Comparison of ENCODE assay signal across 20 cellular contexts in genomic region chr20:5821627-5822215, GRCh38.
A peak's percentile ranks its signal among the peaks of the same experiment; 100 is the strongest.
DNase-seq lines count a peak whose midpoint lies in the region; ATAC-seq, FAIRE-seq and TF ChIP-seq lines count a peak whose summit lies in the region.
"Had no signal": no experiment of that assay in that cellular context is flagged by ENCODE, and none has a peak within 500 bp of the region (broad histone marks: within the 10 kb centered on the region; RNA-seq: fewer than 3 reads in every experiment).

No MANE protein-coding gene starts in this region.

- CTCF ChIA-PET in HepG2 (lab: Yijun Ruan, JAX; ENCODE audit: low intra/inter-chr PET ratio, low total read pairs) = no interaction called here

- H3K9me3 ChIP-seq in BLaER1 treated with 17β-estradiol and CSF1 and Interleukin-3, amounts not matched to agents 10 nM and 100 nM (replicated peaks in 1 of 11) = 0 out of 22 replicates have a peak, but pooled peaks cover 0 to under 1% (median 0%) of the 10 kb centered on the region in 11 experiments
- no peaks in the 10 kb centered on the region for H3K9me3 ChIP-seq in body of pancreas
- no peaks in the 10 kb centered on the region for H3K9me3 ChIP-seq in HepG2 (ENCODE audit: low read length)
- H3K9me3 ChIP-seq in esophagus muscularis mucosa = no peaks in the 10 kb centered on the region
- H3K9me3 ChIP-seq: breast epithelium, MG63, tibial artery had no signal

- H3K27me3 ChIP-seq in BLaER1 treated with 17β-estradiol and CSF1 and Interleukin-3, amounts not matched to agents 10 nM and 100 nM = no peaks in the 10 kb centered on the region
- H3K27me3 ChIP-seq in body of pancreas (no peaks in the 10 kb centered on the region), HepG2 (ENCODE audit: control insufficient read depth in 1 of 2, insufficient read depth in 2 of 2, low read length in 2 of 2) (no peaks in the 10 kb centered on the region), esophagus muscularis mucosa (no peaks in the 10 kb centered on the region)
- H3K27me3 ChIP-seq: breast epithelium, MG63, tibial artery had no signal

- no peak overlapping the region for H2AFZ ChIP-seq in HepG2 (ENCODE audit: low read length)

- H3K27ac ChIP-seq in BLaER1 treated with 17β-estradiol and CSF1 and Interleukin-3, amounts not matched to agents 10 nM and 100 nM = peak overlapping the region in 4 of 11 experiments; percentile 52 to 75 (median 61); a peak in 9 of 22 replicates
- peak overlapping the region; percentile 29 to 63 (median 52) for H3K27ac ChIP-seq in body of pancreas
- H3K27ac ChIP-seq in HepG2 (ENCODE audit: extremely low read length, insufficient read depth, low read length) = peak overlapping the region; percentile 73
- H3K27ac ChIP-seq in esophagus muscularis mucosa (replicated peaks in 1 of 4) = no peak overlapping the region
- H3K27ac ChIP-seq: breast epithelium, tibial artery had no signal

- BruUV-seq in HepG2 (replicated peaks; lab: Mats Ljungman, UMichigan) = no TSS peak

- H3K4me2 ChIP-seq in BLaER1 treated with 17β-estradiol and CSF1 and Interleukin-3, amounts not matched to agents 10 nM and 100 nM = peak overlapping the region in 8 of 11 experiments; percentile 9 to 86 (median 74); a peak in 12 of 22 replicates
- peak overlapping the region; percentile 69 for H3K4me2 ChIP-seq in HepG2 (ENCODE audit: low read depth, low read length)

- intact Hi-C loops in body of pancreas (cut with DNase I) = no loop called here
- intact Hi-C loops in HepG2 (cut with micrococcal nuclease; ENCODE audit: unreplicated experiment) = loop anchor here (1.0 to 2.0 kb wide), 2 partner anchors 17 to 39 kb away; no protein-coding TSS in a partner anchor
- intact Hi-C loops in esophagus muscularis mucosa (cut with DNase I) = no loop called here

- 0 out of 22 replicates have a peak, but pooled peaks cover 0 to 5% (median 0%) of the 10 kb centered on the region in 11 experiments for H4K20me1 ChIP-seq in BLaER1 treated with 17β-estradiol and CSF1 and Interleukin-3, amounts not matched to agents 10 nM and 100 nM
- H4K20me1 ChIP-seq in HepG2 (ENCODE audit: insufficient read depth, low read length) = no peaks in the 10 kb centered on the region

- H3K9ac ChIP-seq in BLaER1 treated with 17β-estradiol and CSF1 and Interleukin-3, amounts not matched to agents 10 nM and 100 nM = 0 out of 22 replicates have a peak overlapping the region, but pooled peaks of 1 of the 11 experiments have one; percentile 18
- peak overlapping the region; percentile 35; the same call in 1 of the 2 replicates for H3K9ac ChIP-seq in HepG2 (ENCODE audit: insufficient read depth, low read depth, low read length)

- in situ Hi-C loops in HepG2 (cut with HindIII; ENCODE audit: extremely low pct_ligation_motif_present, low pct_unique_long_range_greater_than_20kb) = no loop called here

- TF ChIP-seq POLR2A in body of pancreas (IDR thresholded peaks at IDR 0.05) (no peak), HepG2 (IDR thresholded peaks at IDR 0.05; ENCODE audit: insufficient read depth in 1 of 2, low read depth in 2 of 2, low read length in 2 of 2) (peak; percentile 53 to 54; a peak in 2 of 4 replicates), esophagus muscularis mucosa (IDR thresholded peaks at IDR 0.05; ENCODE audit: low read depth) (no peak)

- peaks cover 0 to 28% (median 12%) of the 10 kb centered on the region in 11 experiments; a peak in 10 of 22 replicates for H3K36me3 ChIP-seq in BLaER1 treated with 17β-estradiol and CSF1 and Interleukin-3, amounts not matched to agents 10 nM and 100 nM
- H3K36me3 ChIP-seq in body of pancreas (replicated peaks in 1 of 2; ENCODE audit: insufficient read depth in 1 of 2, low read depth in 2 of 2) (no peaks in the 10 kb centered on the region), HepG2 (replicated peaks in 1 of 2; ENCODE audit: control insufficient read depth in 1 of 2, insufficient read depth in 2 of 2, low read length in 2 of 2) (no peaks in the 10 kb centered on the region), esophagus muscularis mucosa (no peaks in the 10 kb centered on the region)
- H3K36me3 ChIP-seq: breast epithelium, MG63, tibial artery had no signal

- ATAC-seq in body of pancreas = peak; percentile 64
- ATAC-seq in HepG2 = peak; percentile 79

- DNase-seq in HuH-7 (ENCODE audit: low spot score) = peak; percentile 66
- peak; percentile 35 to 74 (median 64) for DNase-seq in body of pancreas
- DNase-seq in HepG2 (ENCODE audit: low spot score) = peak; percentile 93
- no peak for DNase-seq in COLO829 (ENCODE audit: low spot score)
- no peak for DNase-seq in T-helper 2 cell
- no peak for DNase-seq in activated naive CD4-positive, alpha-beta T cell treated with anti-CD3 and anti-CD28 coated beads, Interleukin-2, amount 50 U/mL, for 16 hours
- no peak for DNase-seq in esophagus muscularis mucosa (ENCODE audit: extremely low spot score)
- DNase-seq: activated CD8-positive, alpha-beta memory T cell treated with anti-CD3 and anti-CD28 coated beads, Interleukin-2, amount 50 U/mL, for 4 hours; dermis blood vessel endothelial cell; DMS79 treated with DMSO at 0.1 percent for 48 hours; kidney; mesendoderm; MG63; naive thymus-derived CD4-positive, alpha-beta T cell; NCI-H1694 treated with DMSO at 0.1 percent for 48 hours; T-helper 1 cell; tibial artery had no signal

- H3K4me1 ChIP-seq in BLaER1 treated with 17β-estradiol and CSF1 and Interleukin-3, amounts not matched to agents 10 nM and 100 nM = peaks cover 23 to 40% (median 31%) of the 10 kb centered on the region in 10 experiments
- H3K4me1 ChIP-seq in body of pancreas (peaks cover 14% of the 10 kb centered on the region), HepG2 (ENCODE audit: insufficient read depth, low read length) (peaks cover 71% of the 10 kb centered on the region), esophagus muscularis mucosa (peaks cover 9 to 16% (median 12%) of the 10 kb centered on the region in 4 donors)
- H3K4me1 ChIP-seq: breast epithelium, tibial artery had no signal

- no peak overlapping the region for H3K4me3 ChIP-seq in BLaER1 treated with 17β-estradiol and CSF1 and Interleukin-3, amounts not matched to agents 10 nM and 100 nM
- no peak overlapping the region for H3K4me3 ChIP-seq in body of pancreas
- peak overlapping the region in 1 of 3 experiments; percentile 20; a peak in 1 of 6 replicates for H3K4me3 ChIP-seq in HepG2 (replicated peaks in 1 of 3; ENCODE audit: insufficient read depth in 1 of 3, low read depth in 2 of 3, low read length in 3 of 3)
- no peak overlapping the region for H3K4me3 ChIP-seq in esophagus muscularis mucosa
- H3K4me3 ChIP-seq: breast epithelium, MG63, tibial artery had no signal

- TF ChIP-seq RAD21 in HepG2 (CRISPR knock-in tag; IDR thresholded peaks at IDR 0.05) = 0 out of 2 replicates have a peak, but pooled peaks have one; percentile 9

- TF ChIP-seq EP300 in HepG2 (IDR thresholded peaks at IDR 0.05; ENCODE audit: low read depth in 2 of 2, low read length in 2 of 2) = peak; percentile 16 to 77; a peak in 2 of 4 replicates
- TF ChIP-seq EP300 in HepG2 (CRISPR knock-in tag; IDR thresholded peaks at IDR 0.05; ENCODE audit: borderline replicate concordance) = 0 out of 2 replicates have a peak, but pooled peaks have one; percentile 43
- TF ChIP-seq EP300 in esophagus muscularis mucosa (IDR thresholded peaks at IDR 0.05) = no peak

- 17 to 27% methylated on average over 4 of the region's 4 CpGs for WGBS in body of pancreas, 2 donors
- WGBS in HepG2 (ENCODE audit: low lambda C conversion rate) = 0% methylated on average over 4 of the region's 4 CpGs
- WGBS in esophagus muscularis mucosa = 81% methylated on average over 4 of the region's 4 CpGs

- FAIRE-seq in HepG2 (lab: Jason Lieb, UNC) = peak; percentile 80
- FAIRE-seq: frontal cortex, kidney had no signal

- POLR2A ChIA-PET in HepG2 (lab: Yijun Ruan, JAX) = interaction anchor here (0.7 to 2.0 kb wide), 7 partner anchors 8 to 42 kb away, joined by 3 to 16 read pairs (median 4); no protein-coding TSS in a partner anchor

- H3K79me2 ChIP-seq in HepG2 (ENCODE audit: insufficient read depth, low read length) = no peaks in the 10 kb centered on the region

- TF ChIP-seq CTCF in body of pancreas (IDR thresholded peaks at IDR 0.05) (no peak), HepG2 (CRISPR knock-in tag; IDR thresholded peaks at IDR 0.05) (peak; percentile 41; the same call in 1 of the 2 replicates), esophagus muscularis mucosa (IDR thresholded peaks at IDR 0.05) (no peak)

TF ChIP-seq in HepG2, 621 proteins besides CTCF, POLR2A, EP300 and RAD21 (continues in another document):
- TF ChIP-seq FUBP1 (CRISPR knock-in tag; IDR thresholded peaks at IDR 0.05; ENCODE audit: borderline replicate concordance) = no peak

Comparison
In these comparisons a context has a peak if more than half of its experiments do, and no peak if none do; other contexts are left out.
1. H3K27ac ChIP-seq: peak in body of pancreas (4 of 4) and HepG2 (single experiment); none in esophagus muscularis mucosa (0 of 4).
2. DNase-seq: peak in HuH-7 (single experiment), body of pancreas (4 of 4) and HepG2 (single experiment); none in COLO829 (single experiment), T-helper 2 cell (0 of 5), activated naive CD4-positive, alpha-beta T cell treated with anti-CD3 and anti-CD28 coated beads, Interleukin-2, amount 50 U/mL, for 16 hours (single experiment) and esophagus muscularis mucosa (single experiment).
3. POLR2A ChIP-seq: peak in HepG2 (2 of 2); none in body of pancreas (0 of 3) and esophagus muscularis mucosa (single experiment).